1 cellular context compared by ENCODE assay signal in the genomic region with DNA sequence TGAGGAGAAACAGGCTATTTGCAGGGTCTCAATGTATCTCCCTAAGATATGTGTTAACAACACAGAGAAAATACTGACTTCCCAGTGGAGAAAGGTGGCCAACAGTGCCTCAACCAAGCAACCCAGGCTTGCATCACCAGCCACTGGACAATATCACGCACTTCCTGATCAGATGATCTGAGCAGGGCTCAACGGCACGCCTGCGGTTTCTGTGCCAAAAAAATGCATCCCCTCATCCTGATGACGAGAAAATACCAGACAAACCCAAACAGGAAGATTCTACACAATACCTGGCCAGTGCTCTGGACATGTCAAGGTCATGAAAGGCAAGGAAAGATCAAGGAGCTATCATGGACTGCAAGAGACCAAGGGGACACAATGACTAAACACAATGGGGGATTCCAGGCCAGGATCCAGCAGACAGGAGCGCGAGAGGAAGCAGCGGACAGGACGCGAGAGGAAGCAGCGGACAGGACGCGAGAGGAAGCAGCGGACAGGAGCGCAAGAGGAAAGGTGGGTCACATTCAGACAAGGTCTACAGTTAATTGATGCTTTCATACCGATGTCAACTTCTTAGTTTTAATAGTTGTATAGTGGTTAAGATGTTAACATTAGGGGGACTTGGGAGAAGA.
TF ChIP-seq lines count a peak whose summit lies in the region.

No MANE protein-coding gene starts in this region.

TF ChIP-seq in GM23338, 12 proteins besides CTCF, POLR2A, EP300 and RAD21:
- no peak for TF ChIP-seq EZH2phosphoT487 (IDR thresholded peaks at IDR 0.05; ENCODE audit: unreplicated experiment)
- TF ChIP-seq, protein P1, sequence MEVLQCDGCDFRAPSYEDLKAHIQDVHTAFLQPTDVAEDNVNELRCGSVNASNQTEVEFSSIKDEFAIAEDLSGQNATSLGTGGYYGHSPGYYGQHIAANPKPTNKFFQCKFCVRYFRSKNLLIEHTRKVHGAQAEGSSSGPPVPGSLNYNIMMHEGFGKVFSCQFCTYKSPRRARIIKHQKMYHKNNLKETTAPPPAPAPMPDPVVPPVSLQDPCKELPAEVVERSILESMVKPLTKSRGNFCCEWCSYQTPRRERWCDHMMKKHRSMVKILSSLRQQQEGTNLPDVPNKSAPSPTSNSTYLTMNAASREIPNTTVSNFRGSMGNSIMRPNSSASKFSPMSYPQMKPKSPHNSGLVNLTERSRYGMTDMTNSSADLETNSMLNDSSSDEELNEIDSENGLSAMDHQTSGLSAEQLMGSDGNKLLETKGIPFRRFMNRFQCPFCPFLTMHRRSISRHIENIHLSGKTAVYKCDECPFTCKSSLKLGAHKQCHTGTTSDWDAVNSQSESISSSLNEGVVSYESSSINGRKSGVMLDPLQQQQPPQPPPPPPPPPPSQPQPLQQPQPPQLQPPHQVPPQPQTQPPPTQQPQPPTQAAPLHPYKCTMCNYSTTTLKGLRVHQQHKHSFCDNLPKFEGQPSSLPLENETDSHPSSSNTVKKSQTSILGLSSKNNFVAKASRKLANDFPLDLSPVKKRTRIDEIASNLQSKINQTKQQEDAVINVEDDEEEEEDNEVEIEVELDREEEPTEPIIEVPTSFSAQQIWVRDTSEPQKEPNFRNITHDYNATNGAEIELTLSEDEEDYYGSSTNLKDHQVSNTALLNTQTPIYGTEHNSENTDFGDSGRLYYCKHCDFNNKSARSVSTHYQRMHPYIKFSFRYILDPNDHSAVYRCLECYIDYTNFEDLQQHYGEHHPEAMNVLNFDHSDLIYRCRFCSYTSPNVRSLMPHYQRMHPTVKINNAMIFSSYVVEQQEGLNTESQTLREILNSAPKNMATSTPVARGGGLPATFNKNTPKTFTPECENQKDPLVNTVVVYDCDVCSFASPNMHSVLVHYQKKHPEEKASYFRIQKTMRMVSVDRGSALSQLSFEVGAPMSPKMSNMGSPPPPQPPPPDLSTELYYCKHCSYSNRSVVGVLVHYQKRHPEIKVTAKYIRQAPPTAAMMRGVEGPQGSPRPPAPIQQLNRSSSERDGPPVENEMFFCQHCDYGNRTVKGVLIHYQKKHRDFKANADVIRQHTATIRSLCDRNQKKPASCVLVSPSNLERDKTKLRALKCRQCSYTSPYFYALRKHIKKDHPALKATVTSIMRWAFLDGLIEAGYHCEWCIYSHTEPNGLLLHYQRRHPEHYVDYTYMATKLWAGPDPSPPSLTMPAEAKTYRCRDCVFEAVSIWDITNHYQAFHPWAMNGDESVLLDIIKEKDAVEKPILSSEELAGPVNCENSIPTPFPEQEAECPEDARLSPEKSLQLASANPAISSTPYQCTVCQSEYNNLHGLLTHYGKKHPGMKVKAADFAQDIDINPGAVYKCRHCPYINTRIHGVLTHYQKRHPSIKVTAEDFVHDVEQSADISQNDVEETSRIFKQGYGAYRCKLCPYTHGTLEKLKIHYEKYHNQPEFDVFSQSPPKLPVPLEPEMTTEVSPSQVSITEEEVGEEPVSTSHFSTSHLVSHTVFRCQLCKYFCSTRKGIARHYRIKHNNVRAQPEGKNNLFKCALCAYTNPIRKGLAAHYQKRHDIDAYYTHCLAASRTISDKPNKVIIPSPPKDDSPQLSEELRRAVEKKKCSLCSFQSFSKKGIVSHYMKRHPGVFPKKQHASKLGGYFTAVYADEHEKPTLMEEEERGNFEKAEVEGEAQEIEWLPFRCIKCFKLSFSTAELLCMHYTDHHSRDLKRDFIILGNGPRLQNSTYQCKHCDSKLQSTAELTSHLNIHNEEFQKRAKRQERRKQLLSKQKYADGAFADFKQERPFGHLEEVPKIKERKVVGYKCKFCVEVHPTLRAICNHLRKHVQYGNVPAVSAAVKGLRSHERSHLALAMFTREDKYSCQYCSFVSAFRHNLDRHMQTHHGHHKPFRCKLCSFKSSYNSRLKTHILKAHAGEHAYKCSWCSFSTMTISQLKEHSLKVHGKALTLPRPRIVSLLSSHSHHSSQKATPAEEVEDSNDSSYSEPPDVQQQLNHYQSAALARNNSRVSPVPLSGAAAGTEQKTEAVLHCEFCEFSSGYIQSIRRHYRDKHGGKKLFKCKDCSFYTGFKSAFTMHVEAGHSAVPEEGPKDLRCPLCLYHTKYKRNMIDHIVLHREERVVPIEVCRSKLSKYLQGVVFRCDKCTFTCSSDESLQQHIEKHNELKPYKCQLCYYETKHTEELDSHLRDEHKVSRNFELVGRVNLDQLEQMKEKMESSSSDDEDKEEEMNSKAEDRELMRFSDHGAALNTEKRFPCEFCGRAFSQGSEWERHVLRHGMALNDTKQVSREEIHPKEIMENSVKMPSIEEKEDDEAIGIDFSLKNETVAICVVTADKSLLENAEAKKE (CRISPR knock-in tag; IDR thresholded peaks at IDR 0.05): no peak
- TF ChIP-seq JUNB (IDR thresholded peaks at IDR 0.05; ENCODE audit: unreplicated experiment): no peak
- TF ChIP-seq, protein P2, sequence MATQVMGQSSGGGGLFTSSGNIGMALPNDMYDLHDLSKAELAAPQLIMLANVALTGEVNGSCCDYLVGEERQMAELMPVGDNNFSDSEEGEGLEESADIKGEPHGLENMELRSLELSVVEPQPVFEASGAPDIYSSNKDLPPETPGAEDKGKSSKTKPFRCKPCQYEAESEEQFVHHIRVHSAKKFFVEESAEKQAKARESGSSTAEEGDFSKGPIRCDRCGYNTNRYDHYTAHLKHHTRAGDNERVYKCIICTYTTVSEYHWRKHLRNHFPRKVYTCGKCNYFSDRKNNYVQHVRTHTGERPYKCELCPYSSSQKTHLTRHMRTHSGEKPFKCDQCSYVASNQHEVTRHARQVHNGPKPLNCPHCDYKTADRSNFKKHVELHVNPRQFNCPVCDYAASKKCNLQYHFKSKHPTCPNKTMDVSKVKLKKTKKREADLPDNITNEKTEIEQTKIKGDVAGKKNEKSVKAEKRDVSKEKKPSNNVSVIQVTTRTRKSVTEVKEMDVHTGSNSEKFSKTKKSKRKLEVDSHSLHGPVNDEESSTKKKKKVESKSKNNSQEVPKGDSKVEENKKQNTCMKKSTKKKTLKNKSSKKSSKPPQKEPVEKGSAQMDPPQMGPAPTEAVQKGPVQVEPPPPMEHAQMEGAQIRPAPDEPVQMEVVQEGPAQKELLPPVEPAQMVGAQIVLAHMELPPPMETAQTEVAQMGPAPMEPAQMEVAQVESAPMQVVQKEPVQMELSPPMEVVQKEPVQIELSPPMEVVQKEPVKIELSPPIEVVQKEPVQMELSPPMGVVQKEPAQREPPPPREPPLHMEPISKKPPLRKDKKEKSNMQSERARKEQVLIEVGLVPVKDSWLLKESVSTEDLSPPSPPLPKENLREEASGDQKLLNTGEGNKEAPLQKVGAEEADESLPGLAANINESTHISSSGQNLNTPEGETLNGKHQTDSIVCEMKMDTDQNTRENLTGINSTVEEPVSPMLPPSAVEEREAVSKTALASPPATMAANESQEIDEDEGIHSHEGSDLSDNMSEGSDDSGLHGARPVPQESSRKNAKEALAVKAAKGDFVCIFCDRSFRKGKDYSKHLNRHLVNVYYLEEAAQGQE (IDR thresholded peaks at IDR 0.05; ENCODE audit: unreplicated experiment): no peak
- TF ChIP-seq STAT1 (IDR thresholded peaks at IDR 0.05; ENCODE audit: unreplicated experiment): no peak
- TF ChIP-seq EZH2 (IDR thresholded peaks at IDR 0.05; ENCODE audit: low read depth, unreplicated experiment): no peak
TF ChIP-seq in GM23338: peak in this region for 0.
